In the genomic region with DNA sequence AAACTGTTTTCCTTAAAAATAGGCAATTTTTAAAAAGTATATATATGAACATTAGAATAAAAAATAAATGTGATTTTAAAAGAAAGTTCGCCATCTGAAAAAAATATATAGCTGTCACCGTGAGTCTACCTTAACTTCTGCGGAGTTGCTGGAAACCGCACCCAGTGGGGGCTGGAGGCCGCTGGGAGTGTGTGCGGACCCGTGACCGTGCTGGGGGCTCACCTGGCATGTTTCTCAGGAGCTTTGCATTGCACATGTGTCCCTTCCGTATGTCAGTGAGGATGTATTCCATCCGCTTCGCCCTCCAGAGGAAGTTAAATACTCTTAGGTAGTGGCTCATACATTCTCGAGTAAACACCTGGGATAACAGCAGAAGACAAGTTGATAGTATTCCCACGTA, we compare ENCODE assay signal across 25 cellular contexts.
"Had no signal": no experiment of that assay in that cellular context is flagged by ENCODE, and none has a peak within 500 bp of the region (broad histone marks: within the 10 kb centered on the region; RNA-seq: fewer than 3 reads in every experiment).

No MANE protein-coding gene starts in this region.

- H3K4me3 Mint-ChIP-seq: dendritic cell treated with granulocyte-macrophage colony-stimulating factor and Interleukin-4, amounts not matched to agents 40 ng/mL and 50 ng/mL, for 4 days; effector memory CD8-positive, alpha-beta T cell; endodermal cell had no signal

- H3K4me3 ChIP-seq: colonic mucosa, coronary artery, dorsolateral prefrontal cortex, esophagus squamous epithelium, gastrocnemius medialis, gastroesophageal sphincter, heart left ventricle, heart right ventricle had no signal

- H3K27me3 ChIP-seq: colonic mucosa, dorsolateral prefrontal cortex, esophagus squamous epithelium, foreskin keratinocyte, gastrocnemius medialis, gastroesophageal sphincter, heart left ventricle, heart right ventricle had no signal

- DNase-seq: colonic mucosa; cortex of kidney; dermis blood vessel endothelial cell; dorsolateral prefrontal cortex; effector CD4-positive, alpha-beta T cell; effector CD8-positive, alpha-beta T cell; effector memory CD4-positive, alpha-beta T cell; effector memory CD8-positive, alpha-beta T cell; endodermal cell; erythroblast; esophagus squamous epithelium; foreskin fibroblast; foreskin keratinocyte; foreskin melanocyte; gastrocnemius medialis; glutamatergic neuron; head of caudate nucleus; heart left ventricle; heart right ventricle had no signal

- H3K9me3 ChIP-seq: colonic mucosa, esophagus squamous epithelium, gastrocnemius medialis, gastroesophageal sphincter, heart left ventricle, heart right ventricle had no signal

- FAIRE-seq: colon, endothelial cell of umbilical vein had no signal

- H3K4me1 ChIP-seq: colonic mucosa, foreskin keratinocyte, gastrocnemius medialis, heart left ventricle, heart right ventricle had no signal

- H3K4me1 Mint-ChIP-seq: endodermal cell had no signal

- H3K27me3 Mint-ChIP-seq: dendritic cell treated with granulocyte-macrophage colony-stimulating factor and Interleukin-4, amounts not matched to agents 40 ng/mL and 50 ng/mL, for 4 days; effector memory CD8-positive, alpha-beta T cell had no signal

- H3K27ac Mint-ChIP-seq: dendritic cell treated with granulocyte-macrophage colony-stimulating factor and Interleukin-4, amounts not matched to agents 40 ng/mL and 50 ng/mL, for 4 days; effector memory CD8-positive, alpha-beta T cell; endodermal cell had no signal

- H3K27ac ChIP-seq: colonic mucosa, coronary artery, dorsolateral prefrontal cortex, epithelial cell of prostate, esophagus squamous epithelium, foreskin keratinocyte, gastrocnemius medialis, gastroesophageal sphincter, heart left ventricle, heart right ventricle had no signal

- H3K9me3 Mint-ChIP-seq: dendritic cell treated with granulocyte-macrophage colony-stimulating factor and Interleukin-4, amounts not matched to agents 40 ng/mL and 50 ng/mL, for 4 days; effector memory CD8-positive, alpha-beta T cell; endodermal cell had no signal
